19 cellular contexts compared by ENCODE assay signal in genomic region chr10:30178565-30178964, GRCh38.
DNase-seq lines count a peak whose midpoint lies in the region; ATAC-seq and TF ChIP-seq lines count a peak whose summit lies in the region.
"Had no signal": no experiment of that assay in that cellular context is flagged by ENCODE, and none has a peak within 500 bp of the region (broad histone marks: within the 10 kb centered on the region; RNA-seq: fewer than 3 reads in every experiment).

No MANE protein-coding gene starts in this region.

- H2AFZ ChIP-seq in IMR-90 (replicated peaks; ENCODE audit: low read length, poor library complexity) (no peak overlapping the region), mesenchymal stem cell (ENCODE audit: low read depth, low read length) (no peak overlapping the region)

- H3K27ac ChIP-seq in AG04450 (ENCODE audit: low read depth, low read length) (peak overlapping the region; percentile 73), IMR-90 (ENCODE audit: insufficient read depth, low read length) (peak overlapping the region; percentile 66; the same call in 1 of the 2 replicates), mesenchymal stem cell (ENCODE audit: low read length, poor library complexity, severe bottlenecking) (no peak overlapping the region)
- H3K27ac ChIP-seq: esophagus muscularis mucosa, HL-60, vagina had no signal

- ATAC-seq in IMR-90 (ENCODE audit: low read depth) = peak; percentile 13; the same call in 1 of the 2 replicates
- ATAC-seq: WTC11 had no signal

- H4K8ac ChIP-seq in IMR-90 (ENCODE audit: low read depth in 2 of 2, low read length in 2 of 2) = peak overlapping the region in 1 of 2 experiments; percentile 56; a peak in 1 of 4 replicates
- H4K8ac ChIP-seq in mesenchymal stem cell (ENCODE audit: low read length) = no peak overlapping the region

- WGBS in IMR-90 (ENCODE audit: extremely low coverage in 2 of 2, insufficient read length in 1 of 2), 2 experiments = 20% methylated on average over 1 of the region's 7 CpGs; no CpG with 5 or more reads in 1 of the 2 experiments
- 73% methylated on average over 7 of the region's 7 CpGs for WGBS in mesenchymal stem cell

- H2BK15ac ChIP-seq in IMR-90 (ENCODE audit: low read depth, low read length) = peak overlapping the region; percentile 50; the same call in 1 of the 3 replicates
- no peak overlapping the region for H2BK15ac ChIP-seq in mesenchymal stem cell (ENCODE audit: low read depth, poor library complexity, severe bottlenecking)

- BruUV-seq in IMR-90 (replicated peaks; lab: Mats Ljungman, UMichigan) = no TSS peak

- H3K4me3 ChIP-seq in AG04450 (ENCODE audit: low read depth, low read length) (no peak overlapping the region), IMR-90 (ENCODE audit: insufficient read depth, low read depth, low read length) (no peak overlapping the region), choroid plexus epithelial cell (ENCODE audit: low read depth, low read length) (no peak overlapping the region), mesenchymal stem cell (ENCODE audit: insufficient read depth in 1 of 2, low read depth in 1 of 2, low read length in 2 of 2) (no peak overlapping the region)
- H3K4me3 ChIP-seq: esophagus muscularis mucosa, vagina had no signal

- H4K91ac ChIP-seq in IMR-90 (ENCODE audit: insufficient read depth, low read depth, low read length) (peak overlapping the region; percentile 26; the same call in 1 of the 2 replicates), mesenchymal stem cell (ENCODE audit: low read length) (no peak overlapping the region)

- H2BK5ac ChIP-seq in IMR-90 (ENCODE audit: low read depth, low read length, poor library complexity, severe bottlenecking) = peak overlapping the region; percentile 47
- H2BK5ac ChIP-seq in mesenchymal stem cell (ENCODE audit: low read depth, low read length, poor library complexity, severe bottlenecking) = no peak overlapping the region

- no peak overlapping the region for H2AK9ac ChIP-seq in IMR-90 (replicated peaks; ENCODE audit: low read depth, low read length, poor library complexity)

- no peak overlapping the region for H3K56ac ChIP-seq in IMR-90 (ENCODE audit: extremely low read depth, insufficient read depth, low read length)

- intact Hi-C loops in IMR-90 (cut with micrococcal nuclease) = no loop called here

- TF ChIP-seq RAD21 in IMR-90 (IDR thresholded peaks at IDR 0.05; ENCODE audit: low read length) = no peak

- peak overlapping the region; percentile 88 for H4K5ac ChIP-seq in IMR-90 (ENCODE audit: low read depth, low read length)

- H3K4me1 ChIP-seq in IMR-90 (ENCODE audit: control insufficient read depth, insufficient read depth, low read length) (peaks cover 32% of the 10 kb centered on the region), mesenchymal stem cell (ENCODE audit: control insufficient read depth, insufficient read depth, low read depth, low read length) (peaks cover 18% of the 10 kb centered on the region)

- no peak for TF ChIP-seq POLR2A in IMR-90 (IDR thresholded peaks at IDR 0.05; ENCODE audit: low read depth, low read length)

- CTCF ChIA-PET in AG04450 (lab: Charles Lee) = interaction anchor here (1.5 kb wide), 1 partner anchor 92 kb away, joined by 4 read pairs; no protein-coding TSS in a partner anchor
- CTCF ChIA-PET in IMR-90 (lab: Yijun Ruan, JAX) = interaction anchor here (0.6 to 0.7 kb wide), 2 partner anchors 40 to 89 kb away, joined by 3 to 4 read pairs; no protein-coding TSS in a partner anchor

- peak overlapping the region; percentile 95 for H3K18ac ChIP-seq in IMR-90 (ENCODE audit: low read depth, low read length)
- no peak overlapping the region for H3K18ac ChIP-seq in mesenchymal stem cell (ENCODE audit: low read depth in 1 of 2, low read length in 2 of 2)

- POLR2A ChIA-PET in AG04450 (lab: Yijun Ruan, JAX) (interaction anchor here (1.2 kb wide), 1 partner anchor 10 kb away, joined by 5 read pairs; no protein-coding TSS in a partner anchor), IMR-90 (lab: Charles Lee; ENCODE audit: unreplicated experiment) (no interaction called here)

- H3K9me1 ChIP-seq in IMR-90 (ENCODE audit: insufficient read depth, low read length) = peaks cover 23% of the 10 kb centered on the region

- DNase-seq in AG04450 (ENCODE audit: low read depth, low spot score) = peak; percentile 79
- DNase-seq in IMR-90 = peak; percentile 91
- DNase-seq in choroid plexus epithelial cell (ENCODE audit: low read depth) = peak; percentile 93
- DNase-seq in mesenchymal stem cell = peak; percentile 42
- DNase-seq in hippocampal formation (lab: John Stamatoyannopoulos, UW) = no peak
- no peak for DNase-seq in SIG-M5 treated with dmso at 0.1 percent for 504 hours (lab: John Stamatoyannopoulos, UW; ENCODE audit: unreplicated experiment)
- no peak for DNase-seq in SK-N-DZ (ENCODE audit: low spot score)
- no peak for DNase-seq in NCI-H345 treated with DMSO at 0.1 percent for 48 hours (lab: John Stamatoyannopoulos, UW; ENCODE audit: unreplicated experiment)
- DNase-seq: activated CD4-positive, alpha-beta T cell treated with anti-CD3 and anti-CD28 coated beads, Interleukin-2, amount 50 U/mL, for 48 hours; activated T-cell treated with anti-CD3 and anti-CD28 coated beads for 4 hours; amygdala; effector CD8-positive, alpha-beta T cell; immature natural killer cell; NCI-H146; stimulated activated CD8-positive, alpha-beta memory T cell treated with anti-CD3 and anti-CD28 coated beads, Interleukin-4, amount 100 ng/mL, for 48 hours had no signal

- H3K9me3 ChIP-seq in AG04450 (ENCODE audit: control insufficient read depth, insufficient read depth, low read length) (no peaks in the 10 kb centered on the region; the same call in 1 of the 2 replicates), IMR-90 (ENCODE audit: control insufficient read depth, insufficient read depth, low read length) (no peaks in the 10 kb centered on the region), mesenchymal stem cell (ENCODE audit: control insufficient read depth, low read length) (no peaks in the 10 kb centered on the region)
- H3K9me3 ChIP-seq: esophagus muscularis mucosa, vagina had no signal

- no peak for TF ChIP-seq CTCF in AG04450 (IDR thresholded peaks at IDR 0.05; ENCODE audit: low read depth, low read length)
- TF ChIP-seq CTCF in IMR-90 (conservative IDR thresholded peaks at IDR 0.05; ENCODE audit: low read depth, low read length) = no peak
- no peak for TF ChIP-seq CTCF in choroid plexus epithelial cell (conservative IDR thresholded peaks at IDR 0.05; ENCODE audit: low read depth, low read length)

- H3K79me1 ChIP-seq in IMR-90 (ENCODE audit: low read depth in 1 of 2, low read length in 2 of 2) (peaks cover 0 to 7% of the 10 kb centered on the region in 2 experiments; a peak in 1 of 4 replicates), mesenchymal stem cell (replicated peaks; ENCODE audit: low read length, poor library complexity, severe bottlenecking) (no peaks in the 10 kb centered on the region)

- dilution Hi-C loops in IMR-90 (cut with HindIII; ENCODE audit: low sequenced_read_pairs, unreplicated experiment) = no loop called here

- no peaks in the 10 kb centered on the region for H3K27me3 ChIP-seq in AG04450 (ENCODE audit: control insufficient read depth, insufficient read depth, low read length)
- H3K27me3 ChIP-seq in IMR-90 (ENCODE audit: control insufficient read depth, insufficient read depth, low read length) = no peaks in the 10 kb centered on the region
- H3K27me3 ChIP-seq in mesenchymal stem cell (ENCODE audit: control insufficient read depth in 1 of 2, insufficient read depth in 1 of 2, low read length in 2 of 2) = no peaks in the 10 kb centered on the region
- H3K27me3 ChIP-seq: esophagus muscularis mucosa, vagina had no signal

- H2BK20ac ChIP-seq in IMR-90 (ENCODE audit: low read depth, low read length) = peak overlapping the region; percentile 14; the same call in 1 of the 2 replicates

- H2BK120ac ChIP-seq in IMR-90 (ENCODE audit: low read depth, low read length) (peak overlapping the region; percentile 71), mesenchymal stem cell (ENCODE audit: low read depth, low read length) (no peak overlapping the region)

- no peaks in the 10 kb centered on the region for H3K36me3 ChIP-seq in IMR-90 (ENCODE audit: control insufficient read depth, insufficient read depth, low read length)
- no peaks in the 10 kb centered on the region for H3K36me3 ChIP-seq in mesenchymal stem cell (ENCODE audit: control insufficient read depth in 1 of 2, insufficient read depth in 2 of 2, low read depth in 1 of 2, low read length in 2 of 2)
- H3K36me3 ChIP-seq: esophagus muscularis mucosa, vagina had no signal

- H2BK12ac ChIP-seq in mesenchymal stem cell (ENCODE audit: low read length in 2 of 2) = peak overlapping the region in 1 of 2 experiments; percentile 63

- in situ Hi-C loops in IMR-90 (cut with MboI; ENCODE audit: low sequenced_read_pairs) = no loop called here

- peak overlapping the region; percentile 36 for H3K4ac ChIP-seq in IMR-90 (ENCODE audit: low read depth, low read length)
- H3K4ac ChIP-seq in mesenchymal stem cell (ENCODE audit: low read depth in 1 of 2, low read length in 2 of 2) = no peak overlapping the region

- H3K9ac ChIP-seq in IMR-90 (ENCODE audit: low read depth, low read length) = no peak overlapping the region
- no peak overlapping the region for H3K9ac ChIP-seq in mesenchymal stem cell (ENCODE audit: low read length)

- H3K14ac ChIP-seq in IMR-90 (replicated peaks; ENCODE audit: low read depth, low read length) (0 out of 2 replicates have a peak overlapping the region, but pooled peaks have one; percentile 18), mesenchymal stem cell (ENCODE audit: low read length in 2 of 2) (no peak overlapping the region)

- H3K23ac ChIP-seq in IMR-90 (ENCODE audit: low read depth, low read length) = no peak overlapping the region; the same call in 1 of the 2 replicates
- H3K23ac ChIP-seq in mesenchymal stem cell (ENCODE audit: low read length in 2 of 2) = no peak overlapping the region

- H4K20me1 ChIP-seq in IMR-90 (ENCODE audit: insufficient read depth, low read length) = peaks cover 5% of the 10 kb centered on the region; the same call in 1 of the 2 replicates

- H2AK5ac ChIP-seq in IMR-90 (ENCODE audit: low read depth, low read length) (0 out of 2 replicates have a peak overlapping the region, but pooled peaks have one; percentile 6), mesenchymal stem cell (ENCODE audit: low read length, severe bottlenecking) (no peak overlapping the region)

- H3K4me2 ChIP-seq in IMR-90 (ENCODE audit: low read depth, low read length) = peak overlapping the region; percentile 70
- H3K4me2 ChIP-seq in mesenchymal stem cell (ENCODE audit: low read length, poor library complexity, severe bottlenecking) = no peak overlapping the region

TF ChIP-seq in IMR-90, 13 proteins besides CTCF, POLR2A, EP300 and RAD21 (continues in another document):
- TF ChIP-seq ELK1 (IDR thresholded peaks at IDR 0.05; ENCODE audit: borderline replicate concordance, low read depth, low read length) = no peak

Comparison
In these comparisons a context has a peak if more than half of its experiments do, and no peak if none do; other contexts are left out.
1. DNase-seq: peak in AG04450 (single experiment), IMR-90 (single experiment), choroid plexus epithelial cell (single experiment) and mesenchymal stem cell (single experiment); none in hippocampal formation (0 of 2), SIG-M5 treated with dmso at 0.1 percent for 504 hours (single experiment), SK-N-DZ (single experiment) and NCI-H345 treated with DMSO at 0.1 percent for 48 hours (single experiment).